ENCODE assay signal across 31 cellular contexts in the genomic region with DNA sequence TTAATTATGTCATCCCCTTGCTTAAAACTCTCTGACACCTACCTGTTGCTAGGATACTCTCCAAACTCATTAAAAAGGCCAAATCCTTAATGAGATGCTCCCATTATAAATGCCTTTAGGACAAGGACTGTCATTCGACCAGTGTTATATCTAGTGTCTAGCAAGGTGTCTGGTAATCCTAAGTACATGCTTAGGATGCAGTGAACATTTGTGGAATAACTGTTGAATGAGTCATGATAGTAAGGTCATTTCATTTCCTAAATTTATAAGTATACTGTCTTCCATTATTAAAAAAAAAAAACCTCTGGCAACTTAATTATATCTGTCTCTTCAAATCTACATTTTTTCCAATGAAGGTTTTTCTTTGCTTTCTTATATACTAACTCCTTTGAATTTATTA.
A peak's percentile ranks its signal among the peaks of the same experiment; 100 is the strongest.
DNase-seq lines count a peak whose midpoint lies in the region; ATAC-seq and TF ChIP-seq lines count a peak whose summit lies in the region.
"Had no signal": no experiment of that assay in that cellular context is flagged by ENCODE, and none has a peak within 500 bp of the region (broad histone marks: within the 10 kb centered on the region; RNA-seq: fewer than 3 reads in every experiment).

No MANE protein-coding gene starts in this region.

- no peak overlapping the region for H3K4me3 Mint-ChIP-seq in GM23338
- H3K4me3 Mint-ChIP-seq: activated naive CD8-positive, alpha-beta T cell treated with anti-CD3 and anti-CD28 coated beads, Interleukin-2, amount 10 ng/mL, durations not matched to agents 7 days and 5 days; activated T-cell treated with anti-CD3 and anti-CD28 coated beads, Interleukin-2, amount 50 U/mL, for 24 hours; CD4-positive, alpha-beta memory T cell; neural crest cell had no signal

- H3K36me3 ChIP-seq in GM23338 (ENCODE audit: insufficient read depth), result no peaks in the 10 kb centered on the region
- H3K36me3 ChIP-seq: brain microvascular endothelial cell, HAP-1, left ventricle myocardium inferior, suprapubic skin, upper lobe of left lung had no signal

- H3K27me3 Mint-ChIP-seq in GM23338 (ENCODE audit: insufficient read depth, low read depth, poor library complexity), result no peaks in the 10 kb centered on the region
- H3K27me3 Mint-ChIP-seq: activated naive CD8-positive, alpha-beta T cell treated with anti-CD3 and anti-CD28 coated beads, Interleukin-2, amount 10 ng/mL, durations not matched to agents 7 days and 5 days; activated T-cell treated with anti-CD3 and anti-CD28 coated beads, Interleukin-2, amount 50 U/mL, for 24 hours; CD4-positive, alpha-beta memory T cell had no signal

- ATAC-seq in omental fat pad (ENCODE audit: low FRiP score) (no peak), GM23338 (no peak)
- ATAC-seq: Panc1 had no signal

- no peaks in the 10 kb centered on the region for H3K4me1 Mint-ChIP-seq in GM23338
- H3K4me1 Mint-ChIP-seq: activated naive CD8-positive, alpha-beta T cell treated with anti-CD3 and anti-CD28 coated beads, Interleukin-2, amount 10 ng/mL, durations not matched to agents 7 days and 5 days; CD4-positive, alpha-beta memory T cell; neural crest cell had no signal

- peaks cover 2% of the 10 kb centered on the region; the same call in 1 of the 2 replicates for H3K9me2 ChIP-seq in GM23338 (ENCODE audit: insufficient read depth)

- no peak overlapping the region for H3K4me2 ChIP-seq in GM23338

- DNase-seq in A172 (ENCODE audit: low spot score) (peak; percentile 55), HS-27A (ENCODE audit: low read depth) (peak; percentile 52), amniotic epithelial cell (ENCODE audit: low read depth) (peak; percentile 2), glomerular visceral epithelial cell (ENCODE audit: extremely low spot score) (peak; percentile 8), omental fat pad (ENCODE audit: low spot score) (no peak), activated gamma-delta T cell (lab: John Stamatoyannopoulos, UW) (no peak), GM23338 (ENCODE audit: low spot score) (no peak), KG1 (lab: John Stamatoyannopoulos, UW) (no peak)
- DNase-seq: activated gamma-delta T cell treated with Interleukin-2 at 50 U/mL for 16 hours; activated naive CD8-positive, alpha-beta T cell treated with anti-CD3 and anti-CD28 coated beads, Interleukin-2, amount 10 ng/mL, durations not matched to agents 7 days and 5 days; activated T-cell treated with anti-CD3 and anti-CD28 coated beads, Interleukin-2, amount 50 U/mL, for 24 hours; brain microvascular endothelial cell; CD4-positive, alpha-beta memory T cell; DMS 273 treated with DMSO at 0.1 percent for 48 hours; effector CD4-positive, alpha-beta T cell; glutamatergic neuron; left ventricle myocardium inferior; NCI-H1105 treated with DMSO at 0.1 percent for 48 hours; NCI-H1930; NCI-H526; retina; SHP77 treated with DMSO at 0.1 percent for 48 hours; small intestine; stimulated activated naive CD4-positive, alpha-beta T cell treated with Interleukin-2 at 50 U/mL for 16 hours; T-helper 2 cell; upper lobe of left lung had no signal

- peaks cover 12% of the 10 kb centered on the region for H3K36me3 Mint-ChIP-seq in GM23338 (ENCODE audit: low read depth)
- H3K36me3 Mint-ChIP-seq: activated naive CD8-positive, alpha-beta T cell treated with anti-CD3 and anti-CD28 coated beads, Interleukin-2, amount 10 ng/mL, durations not matched to agents 7 days and 5 days; CD4-positive, alpha-beta memory T cell had no signal

- TF ChIP-seq CTCF in omental fat pad (IDR thresholded peaks at IDR 0.05), result no peak
- no peak for TF ChIP-seq CTCF in GM23338 (conservative IDR thresholded peaks at IDR 0.05; ENCODE audit: low read depth in 2 of 2)

- no peak overlapping the region for H3K27ac ChIP-seq in GM23338 (ENCODE audit: low read depth)
- H3K27ac ChIP-seq: brain microvascular endothelial cell, left ventricle myocardium inferior, parathyroid adenoma, suprapubic skin, upper lobe of left lung had no signal

- no peak overlapping the region for H2AFZ ChIP-seq in GM23338
- H2AFZ ChIP-seq: parathyroid adenoma had no signal

- no peak overlapping the region for H3K4me3 ChIP-seq in GM23338
- H3K4me3 ChIP-seq: HAP-1, left ventricle myocardium inferior, suprapubic skin, upper lobe of left lung had no signal

- H3K27ac Mint-ChIP-seq in GM23338, result no peak overlapping the region
- H3K27ac Mint-ChIP-seq: activated naive CD8-positive, alpha-beta T cell treated with anti-CD3 and anti-CD28 coated beads, Interleukin-2, amount 10 ng/mL, durations not matched to agents 7 days and 5 days; activated T-cell treated with anti-CD3 and anti-CD28 coated beads, Interleukin-2, amount 50 U/mL, for 24 hours; CD4-positive, alpha-beta memory T cell had no signal

- H3K27me3 ChIP-seq in GM23338 (ENCODE audit: insufficient read depth), result no peaks in the 10 kb centered on the region
- H3K27me3 ChIP-seq: brain microvascular endothelial cell, suprapubic skin, upper lobe of left lung had no signal

- H3F3A ChIP-seq in GM23338 (replicated peaks; ENCODE audit: low read depth), result no peaks in the 10 kb centered on the region

- H4K20me1 ChIP-seq in GM23338 (replicated peaks; ENCODE audit: insufficient read depth), result no peaks in the 10 kb centered on the region

- no peaks in the 10 kb centered on the region for H3K4me1 ChIP-seq in GM23338 (ENCODE audit: insufficient read depth)
- H3K4me1 ChIP-seq: HAP-1, left ventricle myocardium inferior, parathyroid adenoma, suprapubic skin, upper lobe of left lung had no signal

- H3K79me2 ChIP-seq in GM23338 (replicated peaks; ENCODE audit: insufficient read depth), result no peaks in the 10 kb centered on the region
- H3K79me2 ChIP-seq: parathyroid adenoma had no signal

- H3K9me3 Mint-ChIP-seq in GM23338, result peaks cover 35% of the 10 kb centered on the region

TF ChIP-seq in GM23338, 12 proteins besides CTCF, POLR2A, EP300 and RAD21 (continues in another document):
- no peak for TF ChIP-seq CREB1 (CRISPR knock-in tag; IDR thresholded peaks at IDR 0.05; ENCODE audit: low read depth)
- no peak for TF ChIP-seq EZH2phosphoT487 (IDR thresholded peaks at IDR 0.05; ENCODE audit: unreplicated experiment)
- TF ChIP-seq POLR2AphosphoS5 (IDR thresholded peaks at IDR 0.05; ENCODE audit: low read depth), result no peak
- TF ChIP-seq, protein P1, sequence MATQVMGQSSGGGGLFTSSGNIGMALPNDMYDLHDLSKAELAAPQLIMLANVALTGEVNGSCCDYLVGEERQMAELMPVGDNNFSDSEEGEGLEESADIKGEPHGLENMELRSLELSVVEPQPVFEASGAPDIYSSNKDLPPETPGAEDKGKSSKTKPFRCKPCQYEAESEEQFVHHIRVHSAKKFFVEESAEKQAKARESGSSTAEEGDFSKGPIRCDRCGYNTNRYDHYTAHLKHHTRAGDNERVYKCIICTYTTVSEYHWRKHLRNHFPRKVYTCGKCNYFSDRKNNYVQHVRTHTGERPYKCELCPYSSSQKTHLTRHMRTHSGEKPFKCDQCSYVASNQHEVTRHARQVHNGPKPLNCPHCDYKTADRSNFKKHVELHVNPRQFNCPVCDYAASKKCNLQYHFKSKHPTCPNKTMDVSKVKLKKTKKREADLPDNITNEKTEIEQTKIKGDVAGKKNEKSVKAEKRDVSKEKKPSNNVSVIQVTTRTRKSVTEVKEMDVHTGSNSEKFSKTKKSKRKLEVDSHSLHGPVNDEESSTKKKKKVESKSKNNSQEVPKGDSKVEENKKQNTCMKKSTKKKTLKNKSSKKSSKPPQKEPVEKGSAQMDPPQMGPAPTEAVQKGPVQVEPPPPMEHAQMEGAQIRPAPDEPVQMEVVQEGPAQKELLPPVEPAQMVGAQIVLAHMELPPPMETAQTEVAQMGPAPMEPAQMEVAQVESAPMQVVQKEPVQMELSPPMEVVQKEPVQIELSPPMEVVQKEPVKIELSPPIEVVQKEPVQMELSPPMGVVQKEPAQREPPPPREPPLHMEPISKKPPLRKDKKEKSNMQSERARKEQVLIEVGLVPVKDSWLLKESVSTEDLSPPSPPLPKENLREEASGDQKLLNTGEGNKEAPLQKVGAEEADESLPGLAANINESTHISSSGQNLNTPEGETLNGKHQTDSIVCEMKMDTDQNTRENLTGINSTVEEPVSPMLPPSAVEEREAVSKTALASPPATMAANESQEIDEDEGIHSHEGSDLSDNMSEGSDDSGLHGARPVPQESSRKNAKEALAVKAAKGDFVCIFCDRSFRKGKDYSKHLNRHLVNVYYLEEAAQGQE (IDR thresholded peaks at IDR 0.05; ENCODE audit: unreplicated experiment), result no peak

Comparison
In these comparisons a context has a peak if more than half of its experiments do, and no peak if none do; other contexts are left out.
1. DNase-seq: peak in A172 (single experiment), HS-27A (single experiment), amniotic epithelial cell (single experiment) and glomerular visceral epithelial cell (single experiment); none in omental fat pad (single experiment), activated gamma-delta T cell (single experiment), GM23338 (single experiment) and KG1 (single experiment).